ENCODE assay signal across 1 cellular context in genomic region chr17:75601057-75601987, GRCh38.
TF ChIP-seq lines count a peak whose summit lies in the region.

No MANE protein-coding gene starts in this region.

TF ChIP-seq in GM12878, 131 proteins besides CTCF, POLR2A, EP300 and RAD21 (continued from another document):
- TF ChIP-seq ZNF687 (IDR thresholded peaks at IDR 0.05) (no peak), CBX5 (IDR thresholded peaks at IDR 0.05; ENCODE audit: low read depth) (no peak), YY1 (IDR thresholded peaks at IDR 0.05; ENCODE audit: low read depth, low read length) (peak; percentile 57; the same call in 1 of the 2 replicates), IRF5 (IDR thresholded peaks at IDR 0.05; ENCODE audit: borderline replicate concordance) (no peak), NFIC (IDR thresholded peaks at IDR 0.05; ENCODE audit: low read depth, low read length) (no peak), YBX1 (IDR thresholded peaks at IDR 0.05) (no peak), SMC3 (IDR thresholded peaks at IDR 0.05; ENCODE audit: borderline replicate concordance, low read length) (peak; percentile 64; the same call in 1 of the 2 replicates)
